ENCODE assay signal across 1 cellular context in the genomic region with DNA sequence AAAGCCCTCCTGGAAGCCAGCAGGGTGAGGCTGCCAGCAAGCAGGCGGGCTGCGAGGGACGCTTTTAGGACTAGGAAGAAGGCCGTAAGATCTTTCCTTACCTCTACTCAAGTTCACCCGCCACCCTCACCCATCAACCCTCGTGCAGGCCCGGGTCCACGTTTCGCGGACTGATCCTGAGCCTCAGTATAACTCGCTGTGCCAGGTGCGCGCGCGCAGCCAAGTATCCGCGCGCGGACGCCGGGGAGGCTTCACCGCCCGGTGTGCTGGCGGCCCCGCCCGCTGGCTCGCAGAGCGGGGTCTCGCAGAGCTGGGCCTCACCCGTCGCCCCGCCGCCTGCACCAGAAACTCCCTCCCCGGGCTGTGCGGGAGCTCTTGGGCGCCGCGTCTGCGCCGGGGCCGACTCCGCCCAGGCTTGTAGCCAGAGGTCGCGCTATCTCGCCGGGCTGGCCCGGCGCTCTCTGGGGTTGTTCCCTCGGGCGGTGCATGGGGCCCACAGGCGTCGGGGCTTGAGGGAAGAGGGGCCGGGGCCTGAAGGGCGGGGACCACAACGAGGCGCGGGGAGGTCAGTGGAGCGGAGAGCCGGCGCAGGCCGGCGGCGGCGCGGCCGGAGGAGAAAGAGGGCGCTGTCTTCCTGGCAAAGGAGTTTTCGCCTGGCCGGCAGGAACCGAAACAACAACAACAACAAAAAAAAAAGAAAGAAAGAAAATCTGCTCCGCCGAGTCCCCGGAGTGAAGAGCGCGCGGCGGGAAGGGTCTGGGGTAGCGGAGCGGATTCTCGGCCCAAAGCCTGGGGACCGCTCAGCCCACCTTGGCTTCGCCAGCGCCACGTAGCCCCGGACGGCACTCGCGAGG.
TF ChIP-seq lines count a peak whose summit lies in the region.

No MANE protein-coding gene starts in this region.

TF ChIP-seq in HepG2, 621 proteins besides CTCF, POLR2A, EP300 and RAD21 (continued from another document and continues in another):
- TF ChIP-seq, protein P1, sequence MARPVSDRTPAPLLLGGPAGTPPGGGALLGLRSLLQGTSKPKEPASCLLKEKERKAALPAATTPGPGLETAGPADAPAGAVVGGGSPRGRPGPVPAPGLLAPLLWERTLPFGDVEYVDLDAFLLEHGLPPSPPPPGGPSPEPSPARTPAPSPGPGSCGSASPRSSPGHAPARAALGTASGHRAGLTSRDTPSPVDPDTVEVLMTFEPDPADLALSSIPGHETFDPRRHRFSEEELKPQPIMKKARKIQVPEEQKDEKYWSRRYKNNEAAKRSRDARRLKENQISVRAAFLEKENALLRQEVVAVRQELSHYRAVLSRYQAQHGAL (CRISPR knock-in tag; IDR thresholded peaks at IDR 0.05; ENCODE audit: not compliant biosample characterization), result no peak
- TF ChIP-seq KLF11 (CRISPR knock-in tag; IDR thresholded peaks at IDR 0.05) (0 out of 2 replicates have a peak, but pooled peaks have one; percentile 13), ZNF570 (CRISPR knock-in tag; IDR thresholded peaks at IDR 0.05; ENCODE audit: borderline replicate concordance) (no peak), ZNF10 (CRISPR knock-in tag; IDR thresholded peaks at IDR 0.05; ENCODE audit: borderline replicate concordance, low read depth) (no peak), HMGXB3 (CRISPR knock-in tag; IDR thresholded peaks at IDR 0.05; ENCODE audit: borderline replicate concordance) (0 out of 2 replicates have a peak, but pooled peaks have one; percentile 10), CBX1 (IDR thresholded peaks at IDR 0.05; ENCODE audit: low read depth) (no peak), RFXANK (CRISPR knock-in tag; IDR thresholded peaks at IDR 0.05) (no peak), ONECUT2 (CRISPR knock-in tag; IDR thresholded peaks at IDR 0.05) (no peak), BHLHE40 (IDR thresholded peaks at IDR 0.05; ENCODE audit: low read length) (no peak), ZNF367 (CRISPR knock-in tag; IDR thresholded peaks at IDR 0.05; ENCODE audit: borderline replicate concordance) (no peak), ZNF674 (CRISPR knock-in tag; IDR thresholded peaks at IDR 0.05; ENCODE audit: low read depth) (peak; percentile 21; the same call in 1 of the 2 replicates), RARG (CRISPR knock-in tag; IDR thresholded peaks at IDR 0.05; ENCODE audit: low read depth) (peak; percentile 99; the same call in 1 of the 2 replicates), SMARCE1 (IDR thresholded peaks at IDR 0.05; ENCODE audit: borderline replicate concordance) (no peak), FOXM1 (CRISPR knock-in tag; IDR thresholded peaks at IDR 0.05) (no peak), HNRNPK (IDR thresholded peaks at IDR 0.05; ENCODE audit: low read depth, low read length, poor library complexity, severe bottlenecking) (no peak), HMG20B (CRISPR knock-in tag; conservative IDR thresholded peaks at IDR 0.05) (no peak), PHF5A (CRISPR knock-in tag; IDR thresholded peaks at IDR 0.05; ENCODE audit: low read depth, unreplicated experiment) (no peak), ZNF20 (CRISPR knock-in tag; IDR thresholded peaks at IDR 0.05) (peak; percentile 82; the same call in 1 of the 2 replicates), ZMYM3 (CRISPR knock-in tag; IDR thresholded peaks at IDR 0.05) (no peak; the same call in 1 of the 2 replicates), ZNF501 (CRISPR knock-in tag; IDR thresholded peaks at IDR 0.05) (peak; percentile 74), THAP11 (CRISPR knock-in tag; IDR thresholded peaks at IDR 0.05) (0 out of 2 replicates have a peak, but pooled peaks have one; percentile 36), ZNF530 (CRISPR knock-in tag; IDR thresholded peaks at IDR 0.05; ENCODE audit: low read depth) (no peak), HNRNPL (IDR thresholded peaks at IDR 0.05; ENCODE audit: low read depth, low read length) (no peak), RORA (CRISPR knock-in tag; IDR thresholded peaks at IDR 0.05) (no peak), HIC2 (CRISPR knock-in tag; IDR thresholded peaks at IDR 0.05; ENCODE audit: low read depth) (no peak), KMT2B (CRISPR knock-in tag; IDR thresholded peaks at IDR 0.05) (peak; percentile 44; the same call in 1 of the 2 replicates), ZBTB10 (CRISPR knock-in tag; IDR thresholded peaks at IDR 0.05; ENCODE audit: borderline replicate concordance) (0 out of 2 replicates have a peak, but pooled peaks have one; percentile 41), MIER2 (CRISPR knock-in tag; IDR thresholded peaks at IDR 0.05) (no peak)
- TF ChIP-seq, protein P2, sequence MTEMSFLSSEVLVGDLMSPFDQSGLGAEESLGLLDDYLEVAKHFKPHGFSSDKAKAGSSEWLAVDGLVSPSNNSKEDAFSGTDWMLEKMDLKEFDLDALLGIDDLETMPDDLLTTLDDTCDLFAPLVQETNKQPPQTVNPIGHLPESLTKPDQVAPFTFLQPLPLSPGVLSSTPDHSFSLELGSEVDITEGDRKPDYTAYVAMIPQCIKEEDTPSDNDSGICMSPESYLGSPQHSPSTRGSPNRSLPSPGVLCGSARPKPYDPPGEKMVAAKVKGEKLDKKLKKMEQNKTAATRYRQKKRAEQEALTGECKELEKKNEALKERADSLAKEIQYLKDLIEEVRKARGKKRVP (CRISPR knock-in tag; IDR thresholded peaks at IDR 0.05), result no peak
- TF ChIP-seq, protein P3, sequence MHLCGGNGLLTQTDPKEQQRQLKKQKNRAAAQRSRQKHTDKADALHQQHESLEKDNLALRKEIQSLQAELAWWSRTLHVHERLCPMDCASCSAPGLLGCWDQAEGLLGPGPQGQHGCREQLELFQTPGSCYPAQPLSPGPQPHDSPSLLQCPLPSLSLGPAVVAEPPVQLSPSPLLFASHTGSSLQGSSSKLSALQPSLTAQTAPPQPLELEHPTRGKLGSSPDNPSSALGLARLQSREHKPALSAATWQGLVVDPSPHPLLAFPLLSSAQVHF (CRISPR knock-in tag; IDR thresholded peaks at IDR 0.05), result no peak
- TF ChIP-seq, protein P4, sequence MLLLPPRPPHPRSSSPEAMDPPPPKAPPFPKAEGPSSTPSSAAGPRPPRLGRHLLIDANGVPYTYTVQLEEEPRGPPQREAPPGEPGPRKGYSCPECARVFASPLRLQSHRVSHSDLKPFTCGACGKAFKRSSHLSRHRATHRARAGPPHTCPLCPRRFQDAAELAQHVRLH (CRISPR knock-in tag; IDR thresholded peaks at IDR 0.05; ENCODE audit: borderline replicate concordance, low read depth), result no peak
- TF ChIP-seq, protein P5, sequence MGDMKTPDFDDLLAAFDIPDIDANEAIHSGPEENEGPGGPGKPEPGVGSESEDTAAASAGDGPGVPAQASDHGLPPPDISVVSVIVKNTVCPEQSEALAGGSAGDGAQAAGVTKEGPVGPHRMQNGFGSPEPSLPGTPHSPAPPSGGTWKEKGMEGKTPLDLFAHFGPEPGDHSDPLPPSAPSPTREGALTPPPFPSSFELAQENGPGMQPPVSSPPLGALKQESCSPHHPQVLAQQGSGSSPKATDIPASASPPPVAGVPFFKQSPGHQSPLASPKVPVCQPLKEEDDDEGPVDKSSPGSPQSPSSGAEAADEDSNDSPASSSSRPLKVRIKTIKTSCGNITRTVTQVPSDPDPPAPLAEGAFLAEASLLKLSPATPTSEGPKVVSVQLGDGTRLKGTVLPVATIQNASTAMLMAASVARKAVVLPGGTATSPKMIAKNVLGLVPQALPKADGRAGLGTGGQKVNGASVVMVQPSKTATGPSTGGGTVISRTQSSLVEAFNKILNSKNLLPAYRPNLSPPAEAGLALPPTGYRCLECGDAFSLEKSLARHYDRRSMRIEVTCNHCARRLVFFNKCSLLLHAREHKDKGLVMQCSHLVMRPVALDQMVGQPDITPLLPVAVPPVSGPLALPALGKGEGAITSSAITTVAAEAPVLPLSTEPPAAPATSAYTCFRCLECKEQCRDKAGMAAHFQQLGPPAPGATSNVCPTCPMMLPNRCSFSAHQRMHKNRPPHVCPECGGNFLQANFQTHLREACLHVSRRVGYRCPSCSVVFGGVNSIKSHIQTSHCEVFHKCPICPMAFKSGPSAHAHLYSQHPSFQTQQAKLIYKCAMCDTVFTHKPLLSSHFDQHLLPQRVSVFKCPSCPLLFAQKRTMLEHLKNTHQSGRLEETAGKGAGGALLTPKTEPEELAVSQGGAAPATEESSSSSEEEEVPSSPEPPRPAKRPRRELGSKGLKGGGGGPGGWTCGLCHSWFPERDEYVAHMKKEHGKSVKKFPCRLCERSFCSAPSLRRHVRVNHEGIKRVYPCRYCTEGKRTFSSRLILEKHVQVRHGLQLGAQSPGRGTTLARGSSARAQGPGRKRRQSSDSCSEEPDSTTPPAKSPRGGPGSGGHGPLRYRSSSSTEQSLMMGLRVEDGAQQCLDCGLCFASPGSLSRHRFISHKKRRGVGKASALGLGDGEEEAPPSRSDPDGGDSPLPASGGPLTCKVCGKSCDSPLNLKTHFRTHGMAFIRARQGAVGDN (CRISPR knock-in tag; IDR thresholded peaks at IDR 0.05), result peak; percentile 92
- TF ChIP-seq, protein P6, sequence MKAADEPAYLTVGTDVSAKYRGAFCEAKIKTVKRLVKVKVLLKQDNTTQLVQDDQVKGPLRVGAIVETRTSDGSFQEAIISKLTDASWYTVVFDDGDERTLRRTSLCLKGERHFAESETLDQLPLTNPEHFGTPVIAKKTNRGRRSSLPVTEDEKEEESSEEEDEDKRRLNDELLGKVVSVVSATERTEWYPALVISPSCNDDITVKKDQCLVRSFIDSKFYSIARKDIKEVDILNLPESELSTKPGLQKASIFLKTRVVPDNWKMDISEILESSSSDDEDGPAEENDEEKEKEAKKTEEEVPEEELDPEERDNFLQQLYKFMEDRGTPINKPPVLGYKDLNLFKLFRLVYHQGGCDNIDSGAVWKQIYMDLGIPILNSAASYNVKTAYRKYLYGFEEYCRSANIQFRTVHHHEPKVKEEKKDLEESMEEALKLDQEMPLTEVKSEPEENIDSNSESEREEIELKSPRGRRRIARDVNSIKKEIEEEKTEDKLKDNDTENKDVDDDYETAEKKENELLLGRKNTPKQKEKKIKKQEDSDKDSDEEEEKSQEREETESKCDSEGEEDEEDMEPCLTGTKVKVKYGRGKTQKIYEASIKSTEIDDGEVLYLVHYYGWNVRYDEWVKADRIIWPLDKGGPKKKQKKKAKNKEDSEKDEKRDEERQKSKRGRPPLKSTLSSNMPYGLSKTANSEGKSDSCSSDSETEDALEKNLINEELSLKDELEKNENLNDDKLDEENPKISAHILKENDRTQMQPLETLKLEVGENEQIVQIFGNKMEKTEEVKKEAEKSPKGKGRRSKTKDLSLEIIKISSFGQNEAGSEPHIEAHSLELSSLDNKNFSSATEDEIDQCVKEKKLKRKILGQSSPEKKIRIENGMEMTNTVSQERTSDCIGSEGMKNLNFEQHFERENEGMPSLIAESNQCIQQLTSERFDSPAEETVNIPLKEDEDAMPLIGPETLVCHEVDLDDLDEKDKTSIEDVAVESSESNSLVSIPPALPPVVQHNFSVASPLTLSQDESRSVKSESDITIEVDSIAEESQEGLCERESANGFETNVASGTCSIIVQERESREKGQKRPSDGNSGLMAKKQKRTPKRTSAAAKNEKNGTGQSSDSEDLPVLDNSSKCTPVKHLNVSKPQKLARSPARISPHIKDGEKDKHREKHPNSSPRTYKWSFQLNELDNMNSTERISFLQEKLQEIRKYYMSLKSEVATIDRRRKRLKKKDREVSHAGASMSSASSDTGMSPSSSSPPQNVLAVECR (CRISPR knock-in tag; IDR thresholded peaks at IDR 0.05; ENCODE audit: borderline replicate concordance), result peak; percentile 67; the same call in 1 of the 2 replicates
